Comparison of ENCODE assay signal across 23 cellular contexts in the genomic region with DNA sequence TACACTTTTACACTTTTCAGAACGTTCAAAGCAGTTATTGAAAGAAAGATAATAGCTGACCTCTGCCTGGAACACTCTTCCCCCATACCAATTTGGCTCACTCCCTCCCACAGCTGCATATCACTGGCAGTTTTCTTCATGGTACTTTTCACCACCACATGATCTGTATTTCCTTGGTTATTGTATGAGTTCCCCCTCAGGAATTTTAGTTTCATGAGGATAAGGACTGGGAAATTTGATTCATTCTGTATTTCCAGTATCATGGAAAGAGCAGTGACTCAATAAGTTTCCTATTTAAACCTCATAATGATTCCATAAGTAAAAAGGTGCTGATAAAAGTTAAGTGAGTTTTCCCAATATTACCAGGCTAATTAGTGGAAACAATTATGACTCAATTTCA. TPM values are rescaled to one million over a fixed set of nuclear protein-coding genes. Genes with fewer than 3 reads are reported as not detected.
A peak's percentile ranks its signal among the peaks of the same experiment; 100 is the strongest.
DNase-seq lines count a peak whose midpoint lies in the region; ATAC-seq and TF ChIP-seq lines count a peak whose summit lies in the region.
"Had no signal": no experiment of that assay in that cellular context is flagged by ENCODE, and none has a peak within 500 bp of the region (broad histone marks: within the 10 kb centered on the region; RNA-seq: fewer than 3 reads in every experiment).

No MANE protein-coding gene starts in this region.

- H2AK9ac ChIP-seq in IMR-90 (replicated peaks; ENCODE audit: low read depth, low read length, poor library complexity): no peak overlapping the region

- ATAC-seq in IMR-90 (ENCODE audit: low read depth) (peak; percentile 76), left lung (no peak)
- ATAC-seq: right cardiac atrium; stimulated activated naive CD8-positive, alpha-beta T cell treated with anti-CD3 and anti-CD28 coated beads, Interleukin-15, amount 100 ng/mL, for 72 hours had no signal

- H3K36me3 ChIP-seq in IMR-90 (ENCODE audit: control insufficient read depth, insufficient read depth, low read length) (no peaks in the 10 kb centered on the region), left lung (no peaks in the 10 kb centered on the region)
- H3K36me3 ChIP-seq: BLaER1, transverse colon had no signal

- H3K9me3 ChIP-seq in IMR-90 (ENCODE audit: control insufficient read depth, insufficient read depth, low read length): no peaks in the 10 kb centered on the region
- H3K9me3 ChIP-seq in left lung: peaks cover 0 to 4% of the 10 kb centered on the region in 2 donors
- H3K9me3 ChIP-seq: BLaER1, transverse colon had no signal

- no peaks in the 10 kb centered on the region for H3K27me3 ChIP-seq in IMR-90 (ENCODE audit: control insufficient read depth, insufficient read depth, low read length)
- H3K27me3 ChIP-seq in left lung: no peaks in the 10 kb centered on the region
- H3K27me3 ChIP-seq: BLaER1, transverse colon had no signal

- no peak overlapping the region for H2AFZ ChIP-seq in IMR-90 (replicated peaks; ENCODE audit: low read length, poor library complexity)
- H2AFZ ChIP-seq: parathyroid adenoma had no signal

- peak overlapping the region; percentile 92 for H2BK5ac ChIP-seq in IMR-90 (ENCODE audit: low read depth, low read length, poor library complexity, severe bottlenecking)

- peak overlapping the region; percentile 1; the same call in 1 of the 2 replicates for H3K14ac ChIP-seq in IMR-90 (replicated peaks; ENCODE audit: low read depth, low read length)

- H3K4me2 ChIP-seq in IMR-90 (ENCODE audit: low read depth, low read length): no peak overlapping the region
- H3K4me2 ChIP-seq: BLaER1 had no signal

- BruUV-seq in IMR-90 (replicated peaks; lab: Mats Ljungman, UMichigan): no TSS peak

- no peak overlapping the region for H4K91ac ChIP-seq in IMR-90 (ENCODE audit: insufficient read depth, low read depth, low read length)

- TF ChIP-seq CTCF in AG10803 (conservative IDR thresholded peaks at IDR 0.05; ENCODE audit: low read length) (no peak), IMR-90 (conservative IDR thresholded peaks at IDR 0.05; ENCODE audit: low read depth, low read length) (no peak), left lung (IDR thresholded peaks at IDR 0.05) (no peak)

- H4K20me1 ChIP-seq in IMR-90 (ENCODE audit: insufficient read depth, low read length): no peaks in the 10 kb centered on the region
- H4K20me1 ChIP-seq: BLaER1 had no signal

- H3K23ac ChIP-seq in IMR-90 (ENCODE audit: low read depth, low read length): peak overlapping the region; percentile 11; the same call in 1 of the 2 replicates

- no peak overlapping the region for H3K56ac ChIP-seq in IMR-90 (ENCODE audit: extremely low read depth, insufficient read depth, low read length)

- no peaks in the 10 kb centered on the region for H3K79me1 ChIP-seq in IMR-90 (ENCODE audit: low read depth in 1 of 2, low read length in 2 of 2)

- H3K4me3 ChIP-seq in AG10803 (ENCODE audit: low read length): no peak overlapping the region
- H3K4me3 ChIP-seq in IMR-90 (ENCODE audit: insufficient read depth, low read depth, low read length): no peak overlapping the region
- H3K4me3 ChIP-seq in left lung: no peak overlapping the region
- H3K4me3 ChIP-seq: BLaER1, transverse colon had no signal

- H3K4ac ChIP-seq in IMR-90 (ENCODE audit: low read depth, low read length): peak overlapping the region; percentile 36; the same call in 1 of the 2 replicates

- DNase-seq in AG10803 (ENCODE audit: low read depth): peak; percentile 55
- peak; percentile 87 for DNase-seq in IMR-90
- DNase-seq in dermis blood vessel endothelial cell: peak; percentile 29
- peak; percentile 22 to 39 for DNase-seq in lung microvascular endothelial cell (ENCODE audit: low read depth in 2 of 2)
- DNase-seq in left lung: no peak
- no peak for DNase-seq in midbrain (lab: John Stamatoyannopoulos, UW)
- no peak for DNase-seq in mesenteric fat pad (ENCODE audit: low spot score)
- no peak for DNase-seq in activated gamma-delta T cell (lab: John Stamatoyannopoulos, UW)
- DNase-seq: activated naive CD4-positive, alpha-beta T cell treated with anti-CD3 and anti-CD28 coated beads for 36 hours; activated T-cell treated with anti-CD3 and anti-CD28 coated beads, Interleukin-2, amount 50 U/mL, for 24 hours; anterior cingulate cortex; DND-41; KBM-7; MV-4-11; NCI-H2171; NCI-H526 treated with DMSO at 0.1 percent for 48 hours; right cardiac atrium; stimulated activated naive CD8-positive, alpha-beta T cell treated with anti-CD3 and anti-CD28 coated beads, Interleukin-15, amount 100 ng/mL, for 72 hours; transverse colon had no signal

- POLR2A ChIA-PET in IMR-90 (lab: Charles Lee; ENCODE audit: unreplicated experiment): no interaction called here

- WGBS in IMR-90 (ENCODE audit: extremely low coverage in 2 of 2, insufficient read length in 1 of 2), 2 experiments: no CpG with 5 or more reads among the region's 1 CpG

- H3K9me1 ChIP-seq in IMR-90 (ENCODE audit: insufficient read depth, low read length): peaks cover 3% of the 10 kb centered on the region

- peak overlapping the region; percentile 84 for H2BK120ac ChIP-seq in IMR-90 (ENCODE audit: low read depth, low read length)

- no peak for TF ChIP-seq POLR2A in IMR-90 (IDR thresholded peaks at IDR 0.05; ENCODE audit: low read depth, low read length)

- intact Hi-C loops in IMR-90 (cut with micrococcal nuclease) (no loop called here), left lung (cut with DNase I) (no loop called here)

- CTCF ChIA-PET in IMR-90 (lab: Yijun Ruan, JAX): no interaction called here

- no peak overlapping the region for H3K9ac ChIP-seq in IMR-90 (ENCODE audit: low read depth, low read length)
- H3K9ac ChIP-seq: BLaER1, parathyroid adenoma had no signal

- in situ Hi-C loops in IMR-90 (cut with MboI; ENCODE audit: low sequenced_read_pairs): no loop called here

- TF ChIP-seq RAD21 in IMR-90 (IDR thresholded peaks at IDR 0.05; ENCODE audit: low read length): no peak

- no peak overlapping the region for H4K5ac ChIP-seq in IMR-90 (ENCODE audit: low read depth, low read length)

- dilution Hi-C loops in IMR-90 (cut with HindIII; ENCODE audit: low sequenced_read_pairs, unreplicated experiment): no loop called here

- H4K8ac ChIP-seq in IMR-90 (ENCODE audit: low read depth in 2 of 2, low read length in 2 of 2): peak overlapping the region in 1 of 2 experiments; percentile 61; a peak in 2 of 4 replicates

- H2BK20ac ChIP-seq in IMR-90 (ENCODE audit: low read depth, low read length): peak overlapping the region; percentile 88

- H3K18ac ChIP-seq in IMR-90 (ENCODE audit: low read depth, low read length): peak overlapping the region; percentile 5; the same call in 1 of the 2 replicates

- no peak overlapping the region for H3K27ac ChIP-seq in IMR-90 (ENCODE audit: insufficient read depth, low read length)
- H3K27ac ChIP-seq in left lung: no peak overlapping the region
- H3K27ac ChIP-seq: BLaER1, parathyroid adenoma, transverse colon had no signal

- H3K4me1 ChIP-seq in IMR-90 (ENCODE audit: control insufficient read depth, insufficient read depth, low read length) (peaks cover 4% of the 10 kb centered on the region; the same call in 1 of the 2 replicates), left lung (no peaks in the 10 kb centered on the region)
- H3K4me1 ChIP-seq: BLaER1, parathyroid adenoma, transverse colon had no signal

- H2BK15ac ChIP-seq in IMR-90 (ENCODE audit: low read depth, low read length): peak overlapping the region; percentile 73; the same call in 1 of the 3 replicates

- no peak overlapping the region for H2AK5ac ChIP-seq in IMR-90 (ENCODE audit: low read depth, low read length)

TF ChIP-seq in IMR-90, 13 proteins besides CTCF, POLR2A, EP300 and RAD21:
- TF ChIP-seq, protein P1, sequence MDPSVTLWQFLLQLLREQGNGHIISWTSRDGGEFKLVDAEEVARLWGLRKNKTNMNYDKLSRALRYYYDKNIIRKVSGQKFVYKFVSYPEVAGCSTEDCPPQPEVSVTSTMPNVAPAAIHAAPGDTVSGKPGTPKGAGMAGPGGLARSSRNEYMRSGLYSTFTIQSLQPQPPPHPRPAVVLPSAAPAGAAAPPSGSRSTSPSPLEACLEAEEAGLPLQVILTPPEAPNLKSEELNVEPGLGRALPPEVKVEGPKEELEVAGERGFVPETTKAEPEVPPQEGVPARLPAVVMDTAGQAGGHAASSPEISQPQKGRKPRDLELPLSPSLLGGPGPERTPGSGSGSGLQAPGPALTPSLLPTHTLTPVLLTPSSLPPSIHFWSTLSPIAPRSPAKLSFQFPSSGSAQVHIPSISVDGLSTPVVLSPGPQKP (IDR thresholded peaks at IDR 0.05; ENCODE audit: borderline replicate concordance, low read depth, low read length): no peak
- TF ChIP-seq SMC3 (IDR thresholded peaks at IDR 0.05; ENCODE audit: low read depth, low read length): no peak
- TF ChIP-seq, protein P2, sequence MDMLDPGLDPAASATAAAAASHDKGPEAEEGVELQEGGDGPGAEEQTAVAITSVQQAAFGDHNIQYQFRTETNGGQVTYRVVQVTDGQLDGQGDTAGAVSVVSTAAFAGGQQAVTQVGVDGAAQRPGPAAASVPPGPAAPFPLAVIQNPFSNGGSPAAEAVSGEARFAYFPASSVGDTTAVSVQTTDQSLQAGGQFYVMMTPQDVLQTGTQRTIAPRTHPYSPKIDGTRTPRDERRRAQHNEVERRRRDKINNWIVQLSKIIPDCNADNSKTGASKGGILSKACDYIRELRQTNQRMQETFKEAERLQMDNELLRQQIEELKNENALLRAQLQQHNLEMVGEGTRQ (IDR thresholded peaks at IDR 0.05; ENCODE audit: low read depth, low read length): 0 out of 2 replicates have a peak, but pooled peaks have one; percentile 44
- TF ChIP-seq FOS (IDR thresholded peaks at IDR 0.05; ENCODE audit: low read depth, low read length): peak; percentile 38
TF ChIP-seq in IMR-90: peak in this region for 2.

RNA-seq across cellular contexts. Expression of a gene that starts 16.0 kb away (rescaled TPM):
- total RNA-seq in IMR-90 (2012; rRNA removed): under 0.01 and 0.36 TPM in 2 replicates
- polyA plus RNA-seq in IMR-90 (2012; rRNA removed): 0.24 and 0.27 TPM in 2 replicates
- 0.08 and 0.27 TPM in 2 replicates for polyA plus RNA-seq in IMR-90 (2012; cell fraction: cytosol; rRNA removed)
- 0.30 and 0.47 TPM in 2 replicates for polyA plus RNA-seq in IMR-90 (2012; cell fraction: nucleus; rRNA removed; ENCODE audit: low replicate concordance)
- 6.1 and 11.7 TPM in 2 replicates for total RNA-seq in dermis blood vessel endothelial cell
- total RNA-seq in lung microvascular endothelial cell: 2.4 and 3.1 TPM in 2 replicates
- under 1 TPM; 0.38 to 0.65 TPM for total RNA-seq in left lung
- total RNA-seq in mesenteric fat pad: 0.16 TPM
- total RNA-seq: A673; activated naive CD4-positive, alpha-beta T cell treated with anti-CD3 and anti-CD28 coated beads for 36 hours; H4; right cardiac atrium; transverse colon had no signal
- polyA plus RNA-seq: right cardiac atrium had no signal

Comparison
In these comparisons a context has a peak if more than half of its experiments do, and no peak if none do; other contexts are left out.
1. DNase-seq: peak in AG10803 (single experiment), IMR-90 (single experiment), dermis blood vessel endothelial cell (single experiment) and lung microvascular endothelial cell (2 of 2); none in left lung (0 of 2), midbrain (single experiment), mesenteric fat pad (single experiment) and activated gamma-delta T cell (single experiment).